ENCODE assay signal across 8 cellular contexts in genomic region chr1:157963713-157964112, GRCh38. TPM values are rescaled to one million over a fixed set of nuclear protein-coding genes. Genes with fewer than 3 reads are reported as not detected.
A peak's percentile ranks its signal among the peaks of the same experiment; 100 is the strongest.
DNase-seq lines count a peak whose midpoint lies in the region; ATAC-seq, FAIRE-seq and TF ChIP-seq lines count a peak whose summit lies in the region.

No MANE protein-coding gene starts in this region.

- no peak overlapping the region for H3K4me3 ChIP-seq in fibroblast of pulmonary artery (replicated peaks; ENCODE audit: low read depth, low read length)
- H3K4me3 ChIP-seq in osteoblast (ENCODE audit: insufficient read depth, low read length), result no peak overlapping the region
- H3K4me3 ChIP-seq in uterus, result no peak overlapping the region

- DNase-seq in HS-27A (ENCODE audit: low read depth), result peak; percentile 35
- DNase-seq in OCI-M1 (lab: John Stamatoyannopoulos, UW), result peak; percentile 75
- peak; percentile 57 to 62 for DNase-seq in activated T-cell treated with anti-CD3 and anti-CD28 coated beads, Interleukin-2, amount 50 U/mL, for 72 hours
- peak; percentile 80 for DNase-seq in fibroblast of pulmonary artery (ENCODE audit: low read depth)
- DNase-seq in osteoblast (ENCODE audit: insufficient read length, low spot score, missing footprints), result no peak
- peak; percentile 69 to 77 for DNase-seq in uterus

- no peak overlapping the region for H3K4me3 Mint-ChIP-seq in activated T-cell treated with anti-CD3 and anti-CD28 coated beads, Interleukin-2, amount 50 U/mL, for 72 hours

- no peaks in the 10 kb centered on the region for H3K79me2 ChIP-seq in osteoblast (ENCODE audit: insufficient read depth, low read length)

- no peak overlapping the region for H3K4me2 ChIP-seq in osteoblast (ENCODE audit: insufficient read depth, low read length)

- FAIRE-seq in G401.6 (lab: Jason Lieb, UNC), result peak; percentile 88

- peaks cover 21% of the 10 kb centered on the region for H3K4me1 ChIP-seq in osteoblast (ENCODE audit: insufficient read depth, low read length)
- peaks cover 0 to 5% of the 10 kb centered on the region in 2 donors for H3K4me1 ChIP-seq in uterus

- H3K27ac Mint-ChIP-seq in activated T-cell treated with anti-CD3 and anti-CD28 coated beads, Interleukin-2, amount 50 U/mL, for 72 hours, result no peak overlapping the region

- H3K27ac ChIP-seq in osteoblast (ENCODE audit: low read depth, low read length) (no peak overlapping the region), uterus (no peak overlapping the region)

- peaks cover 26% of the 10 kb centered on the region for H3K27me3 Mint-ChIP-seq in activated T-cell treated with anti-CD3 and anti-CD28 coated beads, Interleukin-2, amount 50 U/mL, for 72 hours (ENCODE audit: low read depth)

- TF ChIP-seq POLR2A in uterus (IDR thresholded peaks at IDR 0.05), result no peak

- peak in 1 of 2 donors; percentile 63 for ATAC-seq in activated T-cell treated with anti-CD3 and anti-CD28 coated beads, Interleukin-2, amount 50 U/mL, for 72 hours (replicated peaks in 1 of 2)
- ATAC-seq in GM18870 (IDR thresholded peaks at IDR 0.05; ENCODE audit: unreplicated experiment), result no peak

- intact Hi-C loops in uterus (cut with DNase I; ENCODE audit: low total_unique reads), result loop anchor here (5.0 kb wide), 1 partner anchor 159 kb away; no protein-coding TSS in a partner anchor

- TF ChIP-seq CTCF in fibroblast of pulmonary artery (IDR thresholded peaks at IDR 0.05; ENCODE audit: low read length, missing control alignments), result peak; percentile 83
- TF ChIP-seq CTCF in osteoblast (IDR thresholded peaks at IDR 0.05; ENCODE audit: extremely low read depth, low read depth, low read length), result peak; percentile 88
- TF ChIP-seq CTCF in uterus (IDR thresholded peaks at IDR 0.05), result peak; percentile 84 to 97 (median 92)

- no peak overlapping the region for H2AFZ ChIP-seq in osteoblast (ENCODE audit: low read length)

- peaks cover 13% of the 10 kb centered on the region for H3K27me3 ChIP-seq in osteoblast (ENCODE audit: insufficient read depth, low read length)
- H3K27me3 ChIP-seq in uterus, result no peaks in the 10 kb centered on the region

- H3K36me3 ChIP-seq in osteoblast (ENCODE audit: insufficient read depth, low read length) (no peaks in the 10 kb centered on the region), uterus (no peaks in the 10 kb centered on the region)

- H3K4me1 Mint-ChIP-seq in activated T-cell treated with anti-CD3 and anti-CD28 coated beads, Interleukin-2, amount 50 U/mL, for 72 hours (ENCODE audit: low read depth), result peaks cover 7% of the 10 kb centered on the region

- no peaks in the 10 kb centered on the region for H3K9me3 Mint-ChIP-seq in activated T-cell treated with anti-CD3 and anti-CD28 coated beads, Interleukin-2, amount 50 U/mL, for 72 hours

- H3K9me3 ChIP-seq in osteoblast (ENCODE audit: low read depth, low read length), result no peaks in the 10 kb centered on the region
- H3K9me3 ChIP-seq in uterus, result no peaks in the 10 kb centered on the region

- H3K36me3 Mint-ChIP-seq in activated T-cell treated with anti-CD3 and anti-CD28 coated beads, Interleukin-2, amount 50 U/mL, for 72 hours (ENCODE audit: insufficient read depth in 2 of 2), result no peaks in the 10 kb centered on the region

- no peaks in the 10 kb centered on the region for H4K20me1 ChIP-seq in osteoblast (ENCODE audit: insufficient read depth, low read length)

RNA-seq across cellular contexts. Expression of gene KIRREL1, which starts 29.7 kb away (rescaled TPM):
- not detected for total RNA-seq in activated T-cell treated with anti-CD3 and anti-CD28 coated beads, Interleukin-2, amount 50 U/mL, for 72 hours
- total RNA-seq in osteoblast, result 171 and 174 TPM in 2 replicates
- total RNA-seq in uterus, result 100 to 1,000 TPM in 1 of 4 donors, 10 to 100 TPM in 3; 34.1 to 102 (median 57.4) TPM

Comparison
In these comparisons a context has a peak if more than half of its experiments do, and no peak if none do; other contexts are left out.
1. RNA of gene KIRREL1, which starts 29.7 kb away (total RNA-seq): 171 to 174 TPM in osteoblast and 34.1 to 102 TPM in uterus; not detected in activated T-cell treated with anti-CD3 and anti-CD28 coated beads, Interleukin-2, amount 50 U/mL, for 72 hours; every median in the first group is over 10 times any median in the second.
2. Peak in every context shown above with its lines, with median percentiles within 50 percentile points of each other: CTCF ChIP-seq.